In genomic region chr1:155389831-155390230, GRCh38 we compare ENCODE assay signal across 2 cellular contexts.
TF ChIP-seq lines count a peak whose summit lies in the region.

No MANE protein-coding gene starts in this region.

TF ChIP-seq in IMR-90, 13 proteins besides CTCF, POLR2A, EP300 and RAD21:
- TF ChIP-seq ELK1 (IDR thresholded peaks at IDR 0.05; ENCODE audit: borderline replicate concordance, low read depth, low read length), result no peak
- TF ChIP-seq RFX5 (IDR thresholded peaks at IDR 0.05; ENCODE audit: low read depth, low read length), result no peak
- TF ChIP-seq FOS (IDR thresholded peaks at IDR 0.05; ENCODE audit: low read depth, low read length), result peak; percentile 22; the same call in 1 of the 2 replicates
- peak; percentile 75 for TF ChIP-seq MAFK (IDR thresholded peaks at IDR 0.05; ENCODE audit: low read depth, low read length)
- peak; percentile 77 for TF ChIP-seq NFE2L2 (IDR thresholded peaks at IDR 0.05; ENCODE audit: low read depth, low read length)

TF ChIP-seq in endothelial cell of umbilical vein, 7 proteins besides CTCF, POLR2A, EP300 and RAD21:
- peak; percentile 33 for TF ChIP-seq GATA2 (IDR thresholded peaks at IDR 0.05; ENCODE audit: insufficient read depth, insufficient read length, low read depth, low read length)
- TF ChIP-seq, protein P1, sequence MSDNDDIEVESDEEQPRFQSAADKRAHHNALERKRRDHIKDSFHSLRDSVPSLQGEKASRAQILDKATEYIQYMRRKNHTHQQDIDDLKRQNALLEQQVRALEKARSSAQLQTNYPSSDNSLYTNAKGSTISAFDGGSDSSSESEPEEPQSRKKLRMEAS (IDR thresholded peaks at IDR 0.05; ENCODE audit: insufficient read depth, insufficient read length), result no peak
- no peak for TF ChIP-seq EZH2 (IDR thresholded peaks at IDR 0.05; ENCODE audit: borderline replicate concordance, low read depth, low read length, severe bottlenecking)
- no peak for TF ChIP-seq POLR2AphosphoS5 (IDR thresholded peaks at IDR 0.05; ENCODE audit: insufficient read depth, low read depth, low read length)
- TF ChIP-seq FOS (IDR thresholded peaks at IDR 0.05; ENCODE audit: borderline replicate concordance, insufficient read depth, low read length), result peak; percentile 21
